Comparison of ENCODE assay signal across 7 cellular contexts in the genomic region with DNA sequence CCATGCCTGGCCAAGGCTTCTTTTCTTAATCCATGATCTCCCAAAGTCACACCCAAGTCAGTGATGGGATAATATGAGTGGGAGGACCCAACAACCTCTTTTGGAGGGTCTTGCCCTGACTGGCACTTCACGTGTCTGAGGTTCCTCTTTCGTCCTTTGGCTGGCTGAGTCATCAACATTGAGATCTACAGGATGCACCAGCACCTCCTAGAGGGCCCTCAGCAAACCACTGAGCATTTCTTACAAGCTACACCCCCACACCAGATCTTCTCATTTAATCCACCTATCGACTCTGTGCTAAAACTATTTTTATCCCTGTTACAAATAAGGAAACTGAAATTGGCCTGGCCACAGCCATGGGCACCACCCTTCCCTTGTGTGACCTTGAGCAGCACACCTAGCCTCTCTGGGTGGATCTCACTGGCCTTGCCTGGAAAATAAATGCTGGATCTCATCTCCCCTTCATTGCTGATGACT.
DNase-seq lines count a peak whose midpoint lies in the region; ATAC-seq and TF ChIP-seq lines count a peak whose summit lies in the region.

No MANE protein-coding gene starts in this region.

- no peak overlapping the region for H2AFZ ChIP-seq in OCI-LY3 (ENCODE audit: low read depth, low read length)

- H3K4me3 ChIP-seq in OCI-LY3 (ENCODE audit: low read length) = peak overlapping the region; percentile 70

- H3K27ac ChIP-seq in OCI-LY3 (ENCODE audit: low read length) = peak overlapping the region; percentile 91

- peak; percentile 86 for TF ChIP-seq CTCF in OCI-LY3 (IDR thresholded peaks at IDR 0.05; ENCODE audit: low read depth, low read length)

- ATAC-seq in GM18868 (IDR thresholded peaks at IDR 0.05; ENCODE audit: unreplicated experiment) (peak; percentile 78), HG02840 (IDR thresholded peaks at IDR 0.05; ENCODE audit: low FRiP score, unreplicated experiment) (peak; percentile 66)

- H4K20me1 ChIP-seq in OCI-LY3 (ENCODE audit: insufficient read depth, low read length) = no peaks in the 10 kb centered on the region

- DNase-seq in activated T-helper 1 cell treated with Interleukin-2 at 50 U/mL for 16 hours (ENCODE audit: low read depth) (peak; percentile 36), hepatic stellate cell (ENCODE audit: low spot score) (peak; percentile 39), NCI-H1417 treated with DMSO at 0.1 percent for 48 hours (lab: John Stamatoyannopoulos, UW) (no peak)
- peak; percentile 35 for DNase-seq in stimulated activated CD8-positive, alpha-beta memory T cell treated with anti-CD3 and anti-CD28 coated beads, Interleukin-7, amount 100 ng/mL, for 24 hours (ENCODE audit: low read depth)

- peak overlapping the region; percentile 68 for H3K9ac ChIP-seq in OCI-LY3 (ENCODE audit: low read length)

- no peaks in the 10 kb centered on the region for H3K9me3 ChIP-seq in OCI-LY3 (ENCODE audit: insufficient read depth, low read length)

- H3K79me2 ChIP-seq in OCI-LY3 (ENCODE audit: low read length) = peaks cover 8% of the 10 kb centered on the region; the same call in 1 of the 2 replicates

- peaks cover 51% of the 10 kb centered on the region for H3K4me1 ChIP-seq in OCI-LY3 (ENCODE audit: low read length)

- peaks cover 30% of the 10 kb centered on the region for H3K36me3 ChIP-seq in OCI-LY3 (replicated peaks; ENCODE audit: low read depth, low read length)

- H3K4me2 ChIP-seq in OCI-LY3 (ENCODE audit: low read length) = peak overlapping the region; percentile 96

- no peaks in the 10 kb centered on the region for H3K27me3 ChIP-seq in OCI-LY3 (ENCODE audit: low read depth, low read length)
